In the genomic region with DNA sequence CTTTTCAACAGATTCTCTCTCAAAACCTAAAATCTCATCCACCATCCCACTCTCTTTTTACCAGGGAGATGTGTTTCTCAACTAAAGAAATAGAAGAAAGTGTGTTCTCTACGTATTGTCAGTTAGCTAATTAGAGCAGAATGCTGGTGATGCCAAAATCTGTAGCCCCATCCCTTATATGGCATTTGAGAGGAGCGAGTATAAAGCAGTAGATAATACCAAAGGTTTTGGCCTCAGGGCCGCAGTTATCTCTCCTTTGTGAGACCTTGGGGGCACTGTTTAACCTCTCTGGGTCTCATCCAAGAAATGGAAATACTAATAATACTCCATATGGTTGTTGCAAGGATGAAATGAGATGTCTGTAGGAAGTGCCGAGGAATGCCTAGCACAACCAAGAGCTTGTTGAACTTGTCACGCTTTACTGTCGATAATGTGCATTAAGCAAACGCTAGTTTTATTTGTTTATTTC, we compare ENCODE assay signal across 8 cellular contexts. TPM values are rescaled to one million over a fixed set of nuclear protein-coding genes. Genes with fewer than 3 reads are reported as not detected.
A peak's percentile ranks its signal among the peaks of the same experiment; 100 is the strongest.
DNase-seq lines count a peak whose midpoint lies in the region; ATAC-seq and TF ChIP-seq lines count a peak whose summit lies in the region.

No MANE protein-coding gene starts in this region.

- intact Hi-C loops in prostate gland (cut with DNase I) = loop anchor here (5.0 kb wide), 1 partner anchor 112 kb away; the partner anchor contains the start of gene LAMB1

- H3K4me1 ChIP-seq in prostate gland (replicated peaks) = peaks cover 6% of the 10 kb centered on the region

- no peak for TF ChIP-seq CTCF in SU-DHL-6 (IDR thresholded peaks at IDR 0.05; ENCODE audit: insufficient read depth, low read length, poor library complexity, severe bottlenecking)
- no peak for TF ChIP-seq CTCF in foreskin fibroblast (IDR thresholded peaks at IDR 0.05; ENCODE audit: low read depth, low read length)
- no peak for TF ChIP-seq CTCF in prostate gland (IDR thresholded peaks at IDR 0.05)

- H3K9me3 ChIP-seq in SU-DHL-6 (ENCODE audit: insufficient read depth, low read length) (no peaks in the 10 kb centered on the region), prostate gland (no peaks in the 10 kb centered on the region)

- no peaks in the 10 kb centered on the region for H3K9me2 ChIP-seq in SU-DHL-6 (replicated peaks; ENCODE audit: insufficient read depth, low read length)

- WGBS in prostate gland = 5% methylated on average over 7 of the region's 7 CpGs

- 0 out of 2 replicates have a peak, but pooled peaks cover 3% of the 10 kb centered on the region for H4K20me1 ChIP-seq in SU-DHL-6 (ENCODE audit: low read depth, low read length)

- peak; percentile 5 for ATAC-seq in HG02798 (IDR thresholded peaks at IDR 0.05; ENCODE audit: poor library complexity, unreplicated experiment)

- TF ChIP-seq POLR2A in prostate gland (IDR thresholded peaks at IDR 0.05) = no peak

- H3K79me2 ChIP-seq in SU-DHL-6 (ENCODE audit: insufficient read depth, low read length) = peaks cover 44% of the 10 kb centered on the region

- DNase-seq in NCI-H1092 (lab: John Stamatoyannopoulos, UW) (peak; percentile 15), NCI-H1092 treated with DMSO at 0.1 percent for 48 hours (lab: John Stamatoyannopoulos, UW) (no peak), foreskin fibroblast (no peak), prostate gland (ENCODE audit: low spot score) (no peak), NAMALWA (ENCODE audit: low spot score) (no peak), DMS53 treated with DMSO at 0.1 percent for 48 hours (lab: John Stamatoyannopoulos, UW; ENCODE audit: unreplicated experiment) (no peak)

- 0 out of 2 replicates have a peak, but pooled peaks cover 4% of the 10 kb centered on the region for H3F3A ChIP-seq in SU-DHL-6 (ENCODE audit: insufficient read depth)

- peak overlapping the region; percentile 92 for H3K4me2 ChIP-seq in SU-DHL-6 (ENCODE audit: low read depth, low read length, poor library complexity, severe bottlenecking)

- H3K27ac ChIP-seq in SU-DHL-6 (ENCODE audit: low read depth, low read length) (peak overlapping the region; percentile 44), prostate gland (peak overlapping the region; percentile 90 to 91)

- peak overlapping the region; percentile 80 for H3K9ac ChIP-seq in SU-DHL-6 (ENCODE audit: low read length)

- peak overlapping the region; percentile 96 for H2AFZ ChIP-seq in SU-DHL-6 (ENCODE audit: low read depth, low read length, severe bottlenecking)

- no peaks in the 10 kb centered on the region for H3K27me3 ChIP-seq in SU-DHL-6 (ENCODE audit: low read length)
- no peaks in the 10 kb centered on the region for H3K27me3 ChIP-seq in prostate gland (replicated peaks; ENCODE audit: insufficient read depth)

- H3K4me3 ChIP-seq in SU-DHL-6 (ENCODE audit: insufficient read depth, low read length, poor library complexity, severe bottlenecking) (peak overlapping the region; percentile 82), foreskin fibroblast (ENCODE audit: low read depth in 1 of 2, low read length in 2 of 2) (peak overlapping the region; percentile 58 to 88), prostate gland (peak overlapping the region; percentile 63 to 80)

- H3K36me3 ChIP-seq in SU-DHL-6 (ENCODE audit: low read length) (peaks cover 13% of the 10 kb centered on the region; the same call in 1 of the 2 replicates), prostate gland (no peaks in the 10 kb centered on the region)

RNA-seq across cellular contexts. Expression of gene DLD, which starts 0.5 kb away (rescaled TPM):
- total RNA-seq in prostate gland = 10 to 100 TPM; 77.4 to 84.1 TPM
